In genomic region chr15:71532994-71533393, GRCh38 we compare ENCODE assay signal across 8 cellular contexts.
A peak's percentile ranks its signal among the peaks of the same experiment; 100 is the strongest.
DNase-seq lines count a peak whose midpoint lies in the region; TF ChIP-seq lines count a peak whose summit lies in the region.

No MANE protein-coding gene starts in this region.

- no peak overlapping the region for H3K4me3 ChIP-seq in uterus

- no peaks in the 10 kb centered on the region for H3K27me3 ChIP-seq in uterus

- intact Hi-C loops in uterus (cut with DNase I; ENCODE audit: low total_unique reads), result no loop called here
- intact Hi-C loops in posterior vena cava (cut with DNase I), result no loop called here

- H3K36me3 ChIP-seq in uterus, result no peaks in the 10 kb centered on the region

- no peaks in the 10 kb centered on the region for H3K9me3 ChIP-seq in uterus

- no peak overlapping the region for H3K27ac ChIP-seq in uterus

- DNase-seq in AG08395 (ENCODE audit: low spot score), result peak; percentile 50
- DNase-seq in GM20000 (ENCODE audit: low spot score), result peak; percentile 14
- peak; percentile 49 for DNase-seq in OCI-M1 (lab: John Stamatoyannopoulos, UW)
- DNase-seq in fibroblast of peridontal ligament (ENCODE audit: extremely low read depth), result peak; percentile 35
- no peak for DNase-seq in uterus
- no peak for DNase-seq in stimulated activated CD8-positive, alpha-beta memory T cell treated with anti-CD3 and anti-CD28 coated beads, Interleukin-4, amount 100 ng/mL, for 48 hours
- DNase-seq in globus pallidus (ENCODE audit: low spot score), result no peak
- DNase-seq in posterior vena cava (ENCODE audit: low spot score), result no peak

- TF ChIP-seq POLR2A in uterus (IDR thresholded peaks at IDR 0.05), result no peak

- TF ChIP-seq CTCF in GM20000 (IDR thresholded peaks at IDR 0.05; ENCODE audit: extremely low read depth, missing control alignments) (no peak), uterus (IDR thresholded peaks at IDR 0.05) (peak in 3 of 4 experiments; percentile 14 to 42 (median 15))

- H3K4me1 ChIP-seq in uterus, result no peaks in the 10 kb centered on the region

Comparison
In these comparisons a context has a peak if more than half of its experiments do, and no peak if none do; other contexts are left out.
1. DNase-seq: peak in AG08395 (single experiment), GM20000 (single experiment), OCI-M1 (single experiment) and fibroblast of peridontal ligament (single experiment); none in uterus (0 of 2), stimulated activated CD8-positive, alpha-beta memory T cell treated with anti-CD3 and anti-CD28 coated beads, Interleukin-4, amount 100 ng/mL, for 48 hours (single experiment), globus pallidus (single experiment) and posterior vena cava (single experiment).